ENCODE assay signal across 9 cellular contexts in the genomic region with DNA sequence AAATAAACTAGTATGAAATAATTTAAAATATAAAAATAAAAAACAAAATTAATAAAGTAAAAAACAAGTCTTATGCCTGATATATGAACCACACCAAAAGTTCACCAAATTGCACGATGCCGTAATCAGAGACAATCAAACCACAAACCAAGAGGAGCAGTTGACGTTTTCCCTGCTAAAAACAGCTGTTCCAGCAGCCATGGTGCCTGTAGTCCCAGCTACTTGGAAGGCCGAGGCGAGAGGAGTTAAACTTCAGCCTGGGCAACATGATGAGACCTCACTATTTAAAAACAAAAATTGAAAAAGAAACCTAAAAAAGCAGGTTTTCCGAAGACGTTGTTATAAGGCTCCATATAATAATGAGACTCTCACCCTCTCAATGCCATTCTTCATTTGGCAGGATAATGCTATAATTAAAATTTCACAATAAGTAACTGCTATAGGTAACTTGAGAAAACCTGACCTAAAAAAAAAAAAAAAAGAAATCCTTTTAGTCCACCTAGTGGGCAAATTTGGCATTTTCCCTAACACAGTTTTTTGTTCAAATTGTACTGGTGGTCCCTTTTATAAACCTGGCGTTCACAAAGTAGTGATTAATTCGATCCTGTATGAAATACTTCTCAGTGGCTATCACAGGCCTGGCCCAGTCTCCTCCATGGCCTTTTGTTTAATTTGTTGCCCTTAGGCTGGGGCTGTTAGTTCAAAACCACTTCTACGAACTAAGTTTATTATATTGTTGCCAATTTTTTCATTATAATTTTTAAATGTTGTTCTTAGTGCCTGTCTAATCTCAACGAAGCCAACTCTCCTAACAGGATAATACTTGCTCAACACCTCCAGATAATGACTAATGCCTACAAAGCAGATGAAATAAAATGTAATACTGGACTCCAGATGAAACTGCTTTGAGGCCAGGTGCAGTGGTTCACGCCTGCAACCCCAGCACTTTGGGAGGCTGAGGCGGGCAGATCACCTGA.
DNase-seq lines count a peak whose midpoint lies in the region; ATAC-seq and TF ChIP-seq lines count a peak whose summit lies in the region.
"Had no signal": no experiment of that assay in that cellular context is flagged by ENCODE, and none has a peak within 500 bp of the region (broad histone marks: within the 10 kb centered on the region; RNA-seq: fewer than 3 reads in every experiment).

No MANE protein-coding gene starts in this region.

- H3K9me3 ChIP-seq in gastroesophageal sphincter (no peaks in the 10 kb centered on the region), transverse colon (no peaks in the 10 kb centered on the region)
- no peaks in the 10 kb centered on the region for H3K9me3 ChIP-seq in effector memory CD4-positive, alpha-beta T cell (ENCODE audit: control insufficient read depth, low read length)
- H3K9me3 ChIP-seq: SJSA1 had no signal

- WGBS in gastroesophageal sphincter (ENCODE audit: low coverage in 1 of 2), 2 donors, result 33 to 38% methylated on average over 8 to 13 of the region's 13 CpGs
- 44 to 56% methylated on average over 10 to 13 of the region's 13 CpGs for WGBS in transverse colon (ENCODE audit: low coverage in 1 of 2), 2 donors

- H3K27ac ChIP-seq in gastroesophageal sphincter (no peak overlapping the region), transverse colon (no peak overlapping the region)
- H3K27ac ChIP-seq in effector memory CD4-positive, alpha-beta T cell (ENCODE audit: insufficient read depth, low read length, poor library complexity, severe bottlenecking), result no peak overlapping the region
- H3K27ac ChIP-seq: SJSA1 had no signal

- H3K4me1 Mint-ChIP-seq in activated naive CD4-positive, alpha-beta T cell treated with anti-CD3 and anti-CD28 coated beads, Interleukin-2, amount 10 ng/mL, durations not matched to agents 7 days and 5 days, result peaks cover 10% of the 10 kb centered on the region

- TF ChIP-seq POLR2A in gastroesophageal sphincter (IDR thresholded peaks at IDR 0.05) (no peak), transverse colon (IDR thresholded peaks at IDR 0.05) (no peak)

- peak; percentile 62 to 73 (median 67) for TF ChIP-seq CTCF in gastroesophageal sphincter (IDR thresholded peaks at IDR 0.05)
- TF ChIP-seq CTCF in transverse colon (IDR thresholded peaks at IDR 0.05), result peak; percentile 61 to 78 (median 71)

- CTCF ChIA-PET in activated naive CD4-positive, alpha-beta T cell treated with anti-CD3 and anti-CD28 coated beads, Interleukin-2, amount 10 ng/mL, durations not matched to agents 7 days and 5 days (lab: Charles Lee), result interaction anchor here (1.4 to 1.6 kb wide), 3 partner anchors 80 to 106 kb away, joined by 4 to 9 read pairs (median 6); no protein-coding TSS in a partner anchor

- DNase-seq in DMS 273 treated with DMSO at 0.1 percent for 48 hours (lab: John Stamatoyannopoulos, UW), result peak; percentile 20
- peak; percentile 75 for DNase-seq in KBM-7
- DNase-seq in SK-N-DZ (ENCODE audit: low spot score), result peak; percentile 41
- DNase-seq in transverse colon, result no peak
- DNase-seq in activated naive CD4-positive, alpha-beta T cell treated with anti-CD3 and anti-CD28 coated beads, Interleukin-2, amount 10 ng/mL, durations not matched to agents 7 days and 5 days, result no peak
- DNase-seq in effector memory CD4-positive, alpha-beta T cell, result no peak
- DNase-seq in effector CD8-positive, alpha-beta T cell (lab: John Stamatoyannopoulos, UW), result no peak

- H3K4me1 ChIP-seq in gastroesophageal sphincter, result peaks cover 0 to 26% (median 8%) of the 10 kb centered on the region in 3 donors
- peaks cover 2 to 28% (median 12%) of the 10 kb centered on the region in 4 donors for H3K4me1 ChIP-seq in transverse colon
- peaks cover 8% of the 10 kb centered on the region for H3K4me1 ChIP-seq in effector memory CD4-positive, alpha-beta T cell (ENCODE audit: control insufficient read depth, insufficient read depth, low read length, poor library complexity, severe bottlenecking)
- H3K4me1 ChIP-seq: SJSA1 had no signal

- intact Hi-C loops in transverse colon (cut with DNase I; ENCODE audit: low total_unique reads), result no loop called here

- H3K27me3 ChIP-seq in gastroesophageal sphincter (peaks cover 41% of the 10 kb centered on the region), transverse colon (peaks cover 40% of the 10 kb centered on the region)
- H3K27me3 ChIP-seq in effector memory CD4-positive, alpha-beta T cell (replicated peaks; ENCODE audit: control insufficient read depth, insufficient read depth, low read length, poor library complexity, severe bottlenecking), result no peaks in the 10 kb centered on the region
- H3K27me3 ChIP-seq: SJSA1 had no signal

- no peaks in the 10 kb centered on the region for H3K36me3 ChIP-seq in gastroesophageal sphincter
- no peaks in the 10 kb centered on the region for H3K36me3 ChIP-seq in transverse colon
- no peaks in the 10 kb centered on the region for H3K36me3 ChIP-seq in effector memory CD4-positive, alpha-beta T cell (ENCODE audit: control insufficient read depth, insufficient read depth, low read length)
- H3K36me3 ChIP-seq: SJSA1 had no signal

- H3K36me3 Mint-ChIP-seq in activated naive CD4-positive, alpha-beta T cell treated with anti-CD3 and anti-CD28 coated beads, Interleukin-2, amount 10 ng/mL, durations not matched to agents 7 days and 5 days, result no peaks in the 10 kb centered on the region

- ATAC-seq in gastroesophageal sphincter, result peak; percentile 50

- H3K27me3 Mint-ChIP-seq in activated naive CD4-positive, alpha-beta T cell treated with anti-CD3 and anti-CD28 coated beads, Interleukin-2, amount 10 ng/mL, durations not matched to agents 7 days and 5 days, result peaks cover 66% of the 10 kb centered on the region

- TF ChIP-seq EP300 in gastroesophageal sphincter (IDR thresholded peaks at IDR 0.05) (no peak), transverse colon (IDR thresholded peaks at IDR 0.05; ENCODE audit: low read depth) (no peak)

- in situ Hi-C loops in KBM-7 (cut with MboI; ENCODE audit: low pct_unique_long_range_greater_than_20kb, low sequenced_read_pairs) (no loop called here), transverse colon (cut with MboI; ENCODE audit: low pct_ligation_motif_present in 1 of 4, low pct_unique_long_range_greater_than_20kb in 1 of 4, low sequenced_read_pairs in 3 of 4) (loop anchor here in 1 of 4 donors (25.0 kb wide), 1 partner anchor 102 kb away; no protein-coding TSS in a partner anchor)

- H3K4me3 Mint-ChIP-seq in activated naive CD4-positive, alpha-beta T cell treated with anti-CD3 and anti-CD28 coated beads, Interleukin-2, amount 10 ng/mL, durations not matched to agents 7 days and 5 days, result no peak overlapping the region

- no peaks in the 10 kb centered on the region for H3K9me3 Mint-ChIP-seq in activated naive CD4-positive, alpha-beta T cell treated with anti-CD3 and anti-CD28 coated beads, Interleukin-2, amount 10 ng/mL, durations not matched to agents 7 days and 5 days

- H3K4me3 ChIP-seq in gastroesophageal sphincter, result no peak overlapping the region
- H3K4me3 ChIP-seq in transverse colon, result no peak overlapping the region
- H3K4me3 ChIP-seq in effector memory CD4-positive, alpha-beta T cell (ENCODE audit: insufficient read depth, low read depth, low read length, poor library complexity, severe bottlenecking), result no peak overlapping the region
- H3K4me3 ChIP-seq: SJSA1 had no signal

- H3K27ac Mint-ChIP-seq in activated naive CD4-positive, alpha-beta T cell treated with anti-CD3 and anti-CD28 coated beads, Interleukin-2, amount 10 ng/mL, durations not matched to agents 7 days and 5 days, result no peak overlapping the region

Comparison
In these comparisons a context has a peak if more than half of its experiments do, and no peak if none do; other contexts are left out.
1. DNase-seq: peak in DMS 273 treated with DMSO at 0.1 percent for 48 hours (single experiment), KBM-7 (single experiment) and SK-N-DZ (single experiment); none in transverse colon (single experiment), activated naive CD4-positive, alpha-beta T cell treated with anti-CD3 and anti-CD28 coated beads, Interleukin-2, amount 10 ng/mL, durations not matched to agents 7 days and 5 days (single experiment), effector memory CD4-positive, alpha-beta T cell (0 of 3) and effector CD8-positive, alpha-beta T cell (single experiment).